In genomic region chr6:150549007-150549406, GRCh38 we compare ENCODE assay signal across 24 cellular contexts. TPM values are rescaled to one million over a fixed set of nuclear protein-coding genes. Genes with fewer than 3 reads are reported as not detected.
DNase-seq lines count a peak whose midpoint lies in the region; ATAC-seq, FAIRE-seq and TF ChIP-seq lines count a peak whose summit lies in the region.
"Had no signal": no experiment of that assay in that cellular context is flagged by ENCODE, and none has a peak within 500 bp of the region (broad histone marks: within the 10 kb centered on the region; RNA-seq: fewer than 3 reads in every experiment).

No MANE protein-coding gene starts in this region.

- H4K12ac ChIP-seq in trophoblast cell (ENCODE audit: low read depth, low read length) = no peak overlapping the region

- peaks cover 8% of the 10 kb centered on the region for H3K4me1 Mint-ChIP-seq in activated CD8-positive, alpha-beta T cell treated with anti-CD3 and anti-CD28 coated beads for 36 hours (ENCODE audit: low read depth)

- H3K18ac ChIP-seq in H1 (ENCODE audit: extremely low read depth, low read length) (no peak overlapping the region), trophoblast cell (ENCODE audit: low read length) (no peak overlapping the region)

- no peak overlapping the region for H4K5ac ChIP-seq in H1 (ENCODE audit: insufficient read length, low read depth, low read length)

- H4K91ac ChIP-seq in H1 (replicated peaks; ENCODE audit: insufficient read length, low read length) (no peak overlapping the region), trophoblast cell (ENCODE audit: low read depth, low read length) (no peak overlapping the region)

- no peaks in the 10 kb centered on the region for H3K36me3 ChIP-seq in H1 (ENCODE audit: control insufficient read depth in 2 of 4, insufficient read depth in 4 of 4, low read length in 3 of 4)
- no peaks in the 10 kb centered on the region for H3K36me3 ChIP-seq in smooth muscle cell (ENCODE audit: low read depth)
- no peaks in the 10 kb centered on the region for H3K36me3 ChIP-seq in trophoblast cell (ENCODE audit: control insufficient read depth in 1 of 2, insufficient read depth in 2 of 2, low read length in 2 of 2)

- H2AK5ac ChIP-seq in H1 (ENCODE audit: low read depth, low read length) (no peak overlapping the region), trophoblast cell (ENCODE audit: low read length) (no peak overlapping the region)

- intact Hi-C loops in activated CD8-positive, alpha-beta T cell treated with anti-CD3 and anti-CD28 coated beads for 36 hours (cut with micrococcal nuclease) = no loop called here

- H3K27me3 ChIP-seq in H1 (replicated peaks in 1 of 4; ENCODE audit: control insufficient read depth in 3 of 4, extremely low read depth in 1 of 4, insufficient read depth in 3 of 4, low read length in 3 of 4) = no peaks in the 10 kb centered on the region
- H3K27me3 ChIP-seq in smooth muscle cell (ENCODE audit: low read depth) = peaks cover 14% of the 10 kb centered on the region
- H3K27me3 ChIP-seq in trophoblast cell (ENCODE audit: insufficient read depth, low read length) = no peaks in the 10 kb centered on the region

- H2BK12ac ChIP-seq in H1 (ENCODE audit: low read depth, low read length) = no peak overlapping the region
- no peak overlapping the region for H2BK12ac ChIP-seq in trophoblast cell (ENCODE audit: low read length)

- ATAC-seq in activated CD8-positive, alpha-beta T cell treated with anti-CD3 and anti-CD28 coated beads for 36 hours = no peak
- ATAC-seq: CD8-positive, alpha-beta T cell; GM12878; Right ventricle myocardium inferior had no signal

- H3K4me2 ChIP-seq in H1 (ENCODE audit: insufficient read depth in 1 of 2, low read depth in 2 of 2, low read length in 2 of 2) (no peak overlapping the region), smooth muscle cell (no peak overlapping the region), trophoblast cell (ENCODE audit: low read length) (no peak overlapping the region)
- H3K4me2 ChIP-seq: KMS-11 had no signal

- DNase-seq in NCI-H82 (lab: John Stamatoyannopoulos, UW) = peak; percentile 13
- DNase-seq in NCI-H82 treated with DMSO at 0.1 percent for 48 hours (lab: John Stamatoyannopoulos, UW; ENCODE audit: unreplicated experiment) = no peak
- no peak for DNase-seq in HFF-Myc (ENCODE audit: extremely low read depth, low read depth)
- DNase-seq in H1 (ENCODE audit: low read depth in 1 of 2, low spot score in 2 of 2) = no peak
- no peak for DNase-seq in smooth muscle cell (lab: John Stamatoyannopoulos, UW; ENCODE audit: unreplicated experiment)
- DNase-seq in trophoblast cell = no peak
- DNase-seq in activated CD8-positive, alpha-beta T cell treated with anti-CD3 and anti-CD28 coated beads for 36 hours = no peak
- DNase-seq in NCI-H1092 (lab: John Stamatoyannopoulos, UW) = no peak
- DNase-seq: CD8-positive, alpha-beta T cell; GDM1; GM23248; HFFc6; NCI-H1092 treated with DMSO at 0.1 percent for 48 hours; NCI-H146; NCI-H2029 treated with DMSO at 0.1 percent for 48 hours; NCI-H2171; NCI-H446; NCI-H526 treated with DMSO at 0.1 percent for 48 hours; SW 1271 had no signal

- no peak for TF ChIP-seq EP300 in H1 (IDR thresholded peaks at IDR 0.05; ENCODE audit: borderline replicate concordance in 1 of 2, low read depth in 2 of 2, low read length in 2 of 2)

- TF ChIP-seq CTCF in HFF-Myc (IDR thresholded peaks at IDR 0.05; ENCODE audit: low read depth, low read length, missing control alignments) (peak; percentile 7), H1 (IDR thresholded peaks at IDR 0.05; ENCODE audit: control extremely low read depth in 1 of 3, insufficient read depth in 1 of 3, low read depth in 1 of 3, low read length in 3 of 3) (peak in 2 of 3 experiments; percentile 13 to 37; a peak in 1 of 4 replicates), smooth muscle cell (IDR thresholded peaks at IDR 0.05; ENCODE audit: borderline replicate concordance, insufficient read depth, poor library complexity, severe bottlenecking) (no peak)
- TF ChIP-seq CTCF in activated CD8-positive, alpha-beta T cell treated with anti-CD3 and anti-CD28 coated beads for 36 hours (IDR thresholded peaks at IDR 0.05) = no peak

- H3K9me3 Mint-ChIP-seq in activated CD8-positive, alpha-beta T cell treated with anti-CD3 and anti-CD28 coated beads for 36 hours = no peaks in the 10 kb centered on the region
- H3K9me3 Mint-ChIP-seq: CD8-positive, alpha-beta T cell had no signal

- H3K4me3 ChIP-seq in HFF-Myc (replicated peaks; ENCODE audit: low read depth, low read length) = no peak overlapping the region
- no peak overlapping the region for H3K4me3 ChIP-seq in H1 (ENCODE audit: extremely low read depth in 1 of 4, insufficient read depth in 2 of 4, low read depth in 3 of 4, low read length in 4 of 4)
- no peak overlapping the region for H3K4me3 ChIP-seq in smooth muscle cell
- no peak overlapping the region for H3K4me3 ChIP-seq in trophoblast cell (ENCODE audit: low read depth, low read length)
- H3K4me3 ChIP-seq: GM12878, GM23248 had no signal

- H3K4me3 Mint-ChIP-seq in activated CD8-positive, alpha-beta T cell treated with anti-CD3 and anti-CD28 coated beads for 36 hours = no peak overlapping the region
- H3K4me3 Mint-ChIP-seq: CD8-positive, alpha-beta T cell; HFFc6 had no signal

- H2AFZ ChIP-seq in H1 (ENCODE audit: low read length) = no peak overlapping the region
- no peak overlapping the region for H2AFZ ChIP-seq in smooth muscle cell (ENCODE audit: low read depth)
- H2AFZ ChIP-seq in trophoblast cell (ENCODE audit: insufficient read depth, low read length, poor library complexity) = no peak overlapping the region
- H2AFZ ChIP-seq: GM23248 had no signal

- H3K56ac ChIP-seq in H1 (replicated peaks; ENCODE audit: insufficient read length, low read depth, low read length) = no peak overlapping the region

- no peak overlapping the region for H2BK15ac ChIP-seq in H1 (ENCODE audit: low read length)

- H3K23ac ChIP-seq in H1 (ENCODE audit: insufficient read length) (no peak overlapping the region), trophoblast cell (ENCODE audit: low read length) (no peak overlapping the region)

- H3K27ac Mint-ChIP-seq in activated CD8-positive, alpha-beta T cell treated with anti-CD3 and anti-CD28 coated beads for 36 hours = no peak overlapping the region
- H3K27ac Mint-ChIP-seq: CD8-positive, alpha-beta T cell; HFFc6 had no signal

- H2BK120ac ChIP-seq in H1 (replicated peaks; ENCODE audit: low read depth, low read length) (no peak overlapping the region), trophoblast cell (ENCODE audit: insufficient read depth, low read length, poor library complexity) (no peak overlapping the region)

- H3K27ac ChIP-seq in H1 (ENCODE audit: low read depth, low read length) (no peak overlapping the region), smooth muscle cell (ENCODE audit: low read depth) (no peak overlapping the region), trophoblast cell (ENCODE audit: low read depth, low read length) (no peak overlapping the region)
- H3K27ac ChIP-seq: GM23248, KMS-11 had no signal

- CTCF ChIA-PET in H1 (lab: Charles Lee; ENCODE audit: partially characterized antibody) = interaction anchor here (0.7 to 1.6 kb wide), 11 partner anchors 8 to 230 kb away, joined by 3 to 5 read pairs (median 3); no protein-coding TSS in a partner anchor
- CTCF ChIA-PET in activated CD8-positive, alpha-beta T cell treated with anti-CD3 and anti-CD28 coated beads for 36 hours (lab: Charles Lee) = interaction anchor here (0.9 to 1.3 kb wide), 2 partner anchors 8 to 154 kb away, joined by 3 read pairs; no protein-coding TSS in a partner anchor

- H3F3A ChIP-seq in smooth muscle cell (ENCODE audit: low read depth) = no peaks in the 10 kb centered on the region

- peaks cover 0 to 3% (median 0%) of the 10 kb centered on the region in 4 experiments; a peak in 1 of 7 replicates for H3K4me1 ChIP-seq in H1 (replicated peaks in 1 of 4; ENCODE audit: control insufficient read depth in 3 of 4, insufficient read depth in 4 of 4, low read length in 3 of 4)
- peaks cover under 1% of the 10 kb centered on the region for H3K4me1 ChIP-seq in smooth muscle cell (ENCODE audit: low read depth)
- H3K4me1 ChIP-seq in trophoblast cell (ENCODE audit: control insufficient read depth in 1 of 2, insufficient read depth in 2 of 2, low read length in 2 of 2) = peaks cover 4 to 11% of the 10 kb centered on the region in 2 experiments

- H3K9ac ChIP-seq in H1 (replicated peaks in 1 of 4; ENCODE audit: extremely low read depth in 1 of 4, low read depth in 3 of 4, low read length in 3 of 4) (no peak overlapping the region), smooth muscle cell (ENCODE audit: low read depth) (peak overlapping the region; percentile 67), trophoblast cell (ENCODE audit: low read length) (no peak overlapping the region)
- H3K9ac ChIP-seq: GM23248, KMS-11 had no signal

- no peaks in the 10 kb centered on the region for H4K20me1 ChIP-seq in H1 (replicated peaks in 1 of 2; ENCODE audit: control insufficient read depth in 1 of 2, insufficient read depth in 2 of 2, low read length in 2 of 2)
- no peaks in the 10 kb centered on the region for H4K20me1 ChIP-seq in smooth muscle cell (ENCODE audit: low read depth)

- no peaks in the 10 kb centered on the region for H3K36me3 Mint-ChIP-seq in activated CD8-positive, alpha-beta T cell treated with anti-CD3 and anti-CD28 coated beads for 36 hours (ENCODE audit: low read depth)
- H3K36me3 Mint-ChIP-seq: CD8-positive, alpha-beta T cell had no signal

- WGBS in H1 (ENCODE audit: extremely low coverage in 1 of 2, insufficient coverage in 1 of 2, insufficient read length in 1 of 2, insufficient replicate concordance in 2 of 2, low coverage in 1 of 2, low lambda C conversion rate in 2 of 2, missing lambda C conversion rate in 1 of 2), 2 experiments = 85% methylated on average over 5 of the region's 5 CpGs; no CpG with 5 or more reads in 1 of the 2 experiments
- 95% methylated on average over 5 of the region's 5 CpGs for WGBS in smooth muscle cell (ENCODE audit: low lambda C conversion rate)
- WGBS in trophoblast cell (ENCODE audit: extremely low coverage, insufficient coverage, insufficient read length) = no CpG with 5 or more reads among the region's 5 CpGs

- no peaks in the 10 kb centered on the region for H3K79me2 ChIP-seq in H1 (ENCODE audit: control insufficient read depth in 1 of 2, insufficient read depth in 2 of 2, low read length in 2 of 2)
- H3K79me2 ChIP-seq in smooth muscle cell (ENCODE audit: low read depth) = no peaks in the 10 kb centered on the region
- no peaks in the 10 kb centered on the region for H3K79me2 ChIP-seq in trophoblast cell (ENCODE audit: control insufficient read depth, insufficient read depth, low read length, poor library complexity)

- peaks cover 10% of the 10 kb centered on the region for H3K27me3 Mint-ChIP-seq in activated CD8-positive, alpha-beta T cell treated with anti-CD3 and anti-CD28 coated beads for 36 hours

- H4K8ac ChIP-seq in H1 (ENCODE audit: extremely low read depth, insufficient read depth, low read length) (no peak overlapping the region), trophoblast cell (ENCODE audit: low read depth, low read length) (no peak overlapping the region)

- H3K4ac ChIP-seq in H1 (replicated peaks; ENCODE audit: insufficient read length, low read depth, low read length) (no peak overlapping the region), trophoblast cell (ENCODE audit: low read depth, low read length) (no peak overlapping the region)

- H3K79me1 ChIP-seq in H1 (ENCODE audit: low read depth, low read length) (no peaks in the 10 kb centered on the region), trophoblast cell (ENCODE audit: low read length) (no peaks in the 10 kb centered on the region)

- no peak for FAIRE-seq in H1 (lab: Jason Lieb, UNC)
- FAIRE-seq: D721Med, GM12878, RCC 7860 had no signal

- POLR2A ChIA-PET in H1 (lab: Charles Lee; ENCODE audit: partially characterized antibody) = interaction anchor here (0.6 kb wide), 1 partner anchor 73 kb away, joined by 3 read pairs; no protein-coding TSS in a partner anchor
- POLR2A ChIA-PET in activated CD8-positive, alpha-beta T cell treated with anti-CD3 and anti-CD28 coated beads for 36 hours (lab: Charles Lee) = no interaction called here

- H2BK20ac ChIP-seq in H1 (ENCODE audit: low read length) = no peak overlapping the region

- H2BK5ac ChIP-seq in H1 (ENCODE audit: low read depth, low read length) (no peak overlapping the region), trophoblast cell (ENCODE audit: low read depth, low read length, poor library complexity) (no peak overlapping the region)

- H3K9me3 ChIP-seq in H1 (ENCODE audit: insufficient read depth in 2 of 2, low read depth in 1 of 2, low read length in 1 of 2) = no peaks in the 10 kb centered on the region
- no peaks in the 10 kb centered on the region for H3K9me3 ChIP-seq in smooth muscle cell (replicated peaks; ENCODE audit: low read depth)
- no peaks in the 10 kb centered on the region for H3K9me3 ChIP-seq in trophoblast cell (ENCODE audit: insufficient read depth, low read depth, low read length)

- H3K23me2 ChIP-seq in H1 (ENCODE audit: low read depth, low read length) = no peaks in the 10 kb centered on the region; the same call in 1 of the 2 replicates

- peak; percentile 19 to 28; a peak in 3 of 4 replicates for TF ChIP-seq RAD21 in H1 (IDR thresholded peaks at IDR 0.05 in 1 of 2, conservative IDR thresholded peaks at IDR 0.05 in 1 of 2; ENCODE audit: low read depth in 2 of 2, low read length in 2 of 2)

- H3K14ac ChIP-seq in H1 (ENCODE audit: insufficient read length) (no peak overlapping the region), trophoblast cell (ENCODE audit: low read length) (no peak overlapping the region)

- TF ChIP-seq POLR2A in H1 (IDR thresholded peaks at IDR 0.05; ENCODE audit: control extremely low read depth in 1 of 2, low read depth in 2 of 2, low read length in 2 of 2) = no peak

RNA-seq across cellular contexts. Expression of gene PLEKHG1, which starts 50.7 kb away (rescaled TPM):
- 1.6 and 2.2 TPM in 2 replicates for total RNA-seq in H1 (2021; fragmentation: NEBNext Ultra II Directional; extraction: Animal tissue kit (Norgen Biotek cat#: 25700))
- polyA plus RNA-seq in H1 (2011; rRNA removed) (0.94 and 0.97 TPM in 2 replicates), smooth muscle cell (1.5 and 5.4 TPM in 2 replicates)
- polyA plus RNA-seq in H1 (2011; cell fraction: cytosol; rRNA removed) = 1.6 TPM
- 1.5 TPM for polyA plus RNA-seq in H1 (2011; cell fraction: nucleus; rRNA removed)
- 0.73 to 1.2 TPM (median 0.90 TPM) in 4 replicates for polyA plus RNA-seq in H1 (2012, experiment 1 of 2)
- polyA plus RNA-seq in H1 (2012, experiment 2 of 2) = 0.13 TPM
- polyA plus RNA-seq in H1 (2013, experiment 1 of 2) = 0.71 TPM
- polyA plus RNA-seq in H1 (2013, experiment 2 of 2) = 0.52 TPM
- 5.8 and 6.6 TPM in 2 replicates for polyA minus RNA-seq in H1 (2011; rRNA and poly(A)+ RNA removed)
- polyA minus RNA-seq in H1 (2011; cell fraction: cytosol; rRNA and poly(A)+ RNA removed) = 3.4 TPM
- 9.1 TPM for polyA minus RNA-seq in H1 (2011; cell fraction: nucleus; rRNA and poly(A)+ RNA removed)
- 6.0 and 13.5 TPM in 2 replicates for total RNA-seq in smooth muscle cell
- 4.0 and 4.1 TPM in 2 replicates for polyA plus RNA-seq in trophoblast cell (2013)
- 1 to 10 TPM; 4.2 to 4.8 TPM for total RNA-seq in activated CD8-positive, alpha-beta T cell treated with anti-CD3 and anti-CD28 coated beads for 36 hours

Comparison
In these comparisons a context has a peak if more than half of its experiments do, and no peak if none do; other contexts are left out.
1. CTCF ChIP-seq: peak in HFF-Myc (single experiment) and H1 (2 of 3); none in smooth muscle cell (single experiment) and activated CD8-positive, alpha-beta T cell treated with anti-CD3 and anti-CD28 coated beads for 36 hours (single experiment).